Comparison of ENCODE assay signal across 1 cellular context in genomic region chr15:55588070-55588817, GRCh38.
TF ChIP-seq lines count a peak whose summit lies in the region.

TSS of gene PYGO1 (minus strand) at chr15:55588345. CDS start at chr15:55587883, 462 bp downstream.

TF ChIP-seq in HepG2, 621 proteins besides CTCF, POLR2A, EP300 and RAD21 (continued from another document):
- TF ChIP-seq ZNF687 (CRISPR knock-in tag; IDR thresholded peaks at IDR 0.05), result peak; percentile 40
- 0 out of 2 replicates have a peak, but pooled peaks have one; percentile 6 for TF ChIP-seq PATZ1 (CRISPR knock-in tag; IDR thresholded peaks at IDR 0.05)
- no peak for TF ChIP-seq CCDC6 (CRISPR knock-in tag; IDR thresholded peaks at IDR 0.05)
- no peak for TF ChIP-seq HOMEZ (CRISPR knock-in tag; IDR thresholded peaks at IDR 0.05; ENCODE audit: low read depth)
- TF ChIP-seq GABPB1 (CRISPR knock-in tag; IDR thresholded peaks at IDR 0.05), result peak; percentile 18; the same call in 1 of the 2 replicates
- no peak for TF ChIP-seq SIN3A (IDR thresholded peaks at IDR 0.05; ENCODE audit: borderline replicate concordance, low read depth, low read length)
- no peak for TF ChIP-seq KLF15 (CRISPR knock-in tag; IDR thresholded peaks at IDR 0.05; ENCODE audit: borderline replicate concordance)
- no peak for TF ChIP-seq PCBP1 (IDR thresholded peaks at IDR 0.05; ENCODE audit: borderline replicate concordance, low read depth, low read length)
